In the genomic region with DNA sequence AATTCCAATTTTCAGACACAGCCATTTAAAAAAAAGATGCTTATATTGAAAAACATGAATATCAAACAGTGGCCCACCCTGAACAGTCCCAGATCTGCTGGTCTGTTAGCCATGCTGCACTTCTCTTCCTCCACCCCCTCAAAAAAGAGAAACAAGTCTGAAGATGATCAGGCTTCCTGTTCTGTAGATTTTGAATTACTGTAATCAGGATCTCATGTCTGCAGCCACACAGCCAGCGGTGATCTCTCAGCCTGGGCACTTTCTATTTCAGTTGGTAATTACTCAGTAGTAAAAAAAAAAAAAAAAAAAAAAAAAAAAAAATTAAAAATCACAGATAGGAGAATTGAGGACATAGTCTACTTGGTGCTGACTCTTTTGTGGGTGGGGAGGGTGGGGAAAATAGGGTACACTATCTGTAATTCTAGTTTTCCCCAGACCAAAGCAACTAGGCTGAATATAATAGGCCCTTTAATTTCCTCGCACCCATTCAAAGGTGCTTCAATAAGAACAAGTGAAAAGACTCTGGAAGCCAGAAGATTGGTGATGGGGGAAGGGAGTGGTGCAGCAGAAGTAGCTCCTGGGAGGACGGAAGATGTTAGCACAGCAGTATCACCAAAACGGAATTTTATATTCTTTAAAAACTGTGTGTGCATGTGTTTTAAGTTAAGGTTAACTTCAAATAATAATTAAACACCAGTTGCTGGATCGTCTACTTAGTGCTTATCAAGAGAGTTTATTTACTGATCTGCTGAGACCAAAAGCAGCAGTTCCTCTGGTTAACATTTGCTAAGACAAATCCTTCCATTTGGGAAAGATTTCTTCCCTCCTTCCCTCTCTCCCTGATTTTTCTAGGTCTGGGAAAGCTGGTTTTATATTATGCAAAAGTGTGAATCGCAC, we compare ENCODE assay signal across 8 cellular contexts. TPM values are rescaled to one million over a fixed set of nuclear protein-coding genes. Genes with fewer than 3 reads are reported as not detected.
A peak's percentile ranks its signal among the peaks of the same experiment; 100 is the strongest.
DNase-seq lines count a peak whose midpoint lies in the region; ATAC-seq and TF ChIP-seq lines count a peak whose summit lies in the region.

No MANE protein-coding gene starts in this region.

- H3K36me3 Mint-ChIP-seq in naive B cell (no peaks in the 10 kb centered on the region), osteocyte (ENCODE audit: unreplicated experiment) (no peaks in the 10 kb centered on the region)

- peaks cover 2% of the 10 kb centered on the region; the same call in 1 of the 2 replicates for H3K4me1 ChIP-seq in Karpas-422 (ENCODE audit: low read length)
- H3K4me1 ChIP-seq in suprapubic skin = peaks cover 3% of the 10 kb centered on the region

- H3K4me1 Mint-ChIP-seq in naive B cell (peaks cover 30 to 40% (median 38%) of the 10 kb centered on the region in 3 donors), osteocyte (ENCODE audit: unreplicated experiment) (peaks cover 10% of the 10 kb centered on the region)

- no peaks in the 10 kb centered on the region for H3K9me3 Mint-ChIP-seq in naive B cell
- H3K9me3 Mint-ChIP-seq in osteocyte (ENCODE audit: unreplicated experiment) = no peaks in the 10 kb centered on the region

- 58% methylated on average over 6 of the region's 6 CpGs for WGBS in suprapubic skin

- H3K9ac ChIP-seq in Karpas-422 (ENCODE audit: low read length) = no peak overlapping the region

- H3K36me3 ChIP-seq in Karpas-422 (ENCODE audit: insufficient read depth, low read length) (no peaks in the 10 kb centered on the region), suprapubic skin (no peaks in the 10 kb centered on the region)

- no peak overlapping the region for H3K27ac ChIP-seq in Karpas-422 (ENCODE audit: low read length)
- no peak overlapping the region for H3K27ac ChIP-seq in suprapubic skin

- ATAC-seq in GM18502 (IDR thresholded peaks at IDR 0.05; ENCODE audit: poor library complexity, unreplicated experiment) (peak; percentile 77), GM21717 (IDR thresholded peaks at IDR 0.05; ENCODE audit: unreplicated experiment) (peak; percentile 82), naive B cell (ENCODE audit: low read depth in 2 of 2) (peak; percentile 78 to 80)

- H3K4me3 Mint-ChIP-seq in naive B cell (peak overlapping the region; percentile 61 to 91 (median 84)), osteocyte (ENCODE audit: unreplicated experiment) (no peak overlapping the region)

- H3K9me3 ChIP-seq in Karpas-422 (ENCODE audit: low read length) = no peaks in the 10 kb centered on the region
- no peaks in the 10 kb centered on the region for H3K9me3 ChIP-seq in suprapubic skin

- H3K4me3 ChIP-seq in Karpas-422 (ENCODE audit: low read length) (no peak overlapping the region), astrocyte of the spinal cord (ENCODE audit: low read depth, low read length) (no peak overlapping the region), suprapubic skin (no peak overlapping the region)

- H3K27me3 Mint-ChIP-seq in naive B cell = no peaks in the 10 kb centered on the region
- H3K27me3 Mint-ChIP-seq in osteocyte (ENCODE audit: unreplicated experiment) = no peaks in the 10 kb centered on the region

- no peaks in the 10 kb centered on the region for H3K79me2 ChIP-seq in Karpas-422 (ENCODE audit: low read length)

- no peaks in the 10 kb centered on the region for H4K20me1 ChIP-seq in Karpas-422 (ENCODE audit: insufficient read depth, low read depth, low read length)

- no peak for TF ChIP-seq POLR2A in suprapubic skin (IDR thresholded peaks at IDR 0.05)

- TF ChIP-seq CTCF in astrocyte of the spinal cord (IDR thresholded peaks at IDR 0.05; ENCODE audit: low read depth, low read length) = no peak
- no peak for TF ChIP-seq CTCF in suprapubic skin (IDR thresholded peaks at IDR 0.05)
- TF ChIP-seq CTCF in osteocyte (IDR thresholded peaks at IDR 0.05) = no peak

- no peak for TF ChIP-seq EP300 in suprapubic skin (IDR thresholded peaks at IDR 0.05)

- H2AFZ ChIP-seq in Karpas-422 (ENCODE audit: low read length) = peak overlapping the region; percentile 9; the same call in 1 of the 2 replicates

- peak overlapping the region; percentile 85 to 95 (median 94) for H3K27ac Mint-ChIP-seq in naive B cell
- H3K27ac Mint-ChIP-seq in osteocyte (ENCODE audit: unreplicated experiment) = no peak overlapping the region

- H3K9me2 ChIP-seq in Karpas-422 (replicated peaks; ENCODE audit: insufficient read depth, low read length) = no peaks in the 10 kb centered on the region

- no peak overlapping the region for H3K4me2 ChIP-seq in Karpas-422 (ENCODE audit: low read depth, low read length, poor library complexity, severe bottlenecking)

- no peaks in the 10 kb centered on the region for H3K27me3 ChIP-seq in Karpas-422 (ENCODE audit: low read length)
- H3K27me3 ChIP-seq in suprapubic skin = no peaks in the 10 kb centered on the region

- in situ Hi-C loops in astrocyte of the spinal cord (cut with HindIII; ENCODE audit: low sequenced_read_pairs) = no loop called here

- DNase-seq in Karpas-422 = no peak
- DNase-seq in astrocyte of the spinal cord (ENCODE audit: low read depth, low spot score) = peak; percentile 8
- DNase-seq in naive B cell = peak; percentile 74
- no peak for DNase-seq in suprapubic skin (ENCODE audit: low spot score in 2 of 2)
- DNase-seq in osteocyte (ENCODE audit: extremely low spot score, unreplicated experiment) = no peak
- DNase-seq in NCI-H1930 (lab: John Stamatoyannopoulos, UW) = no peak

RNA-seq across cellular contexts. Expression of gene SPRY1, which starts 47.1 kb away (rescaled TPM):
- total RNA-seq in Karpas-422 (2014; rRNA removed; shearing (Covaris generic); ENCODE audit: low replicate concordance) = not detected in 2 replicates
- 10 to 100 TPM; 24.3 to 44.1 (median 31.5) TPM for polyA plus RNA-seq in naive B cell (ENCODE audit: low read depth in 6 of 6)
- total RNA-seq in suprapubic skin = 100 to 1,000 TPM; 113 to 381 (median 206) TPM
- 51.0 and 51.7 TPM in 2 replicates for total RNA-seq in osteocyte

Comparison
In these comparisons a context has a peak if more than half of its experiments do, and no peak if none do; other contexts are left out.
1. DNase-seq: peak in astrocyte of the spinal cord (single experiment) and naive B cell (single experiment); none in Karpas-422 (single experiment), suprapubic skin (0 of 2), osteocyte (single experiment) and NCI-H1930 (0 of 2).
2. RNA of gene SPRY1, which starts 47.1 kb away (total RNA-seq): 113 to 381 TPM in suprapubic skin and 51.0 to 51.7 TPM in osteocyte; not detected in Karpas-422; every median in the first group is over 10 times any median in the second.
3. Peak in every context shown above with its lines, with median percentiles within 50 percentile points of each other: ATAC-seq.